Comparison of ENCODE assay signal across 2 cellular contexts in genomic region chr3:122609798-122610559, GRCh38.
TF ChIP-seq lines count a peak whose summit lies in the region.

No MANE protein-coding gene starts in this region.

TF ChIP-seq in IMR-90, 13 proteins besides CTCF, POLR2A, EP300 and RAD21:
- TF ChIP-seq CHD1 (IDR thresholded peaks at IDR 0.05; ENCODE audit: low read depth, low read length): no peak
- peak; percentile 95 for TF ChIP-seq FOS (IDR thresholded peaks at IDR 0.05; ENCODE audit: low read depth, low read length)
- TF ChIP-seq RFX5 (IDR thresholded peaks at IDR 0.05; ENCODE audit: low read depth, low read length): no peak
- no peak for TF ChIP-seq MAFK (IDR thresholded peaks at IDR 0.05; ENCODE audit: low read depth, low read length)
- no peak for TF ChIP-seq RCOR1 (IDR thresholded peaks at IDR 0.05; ENCODE audit: insufficient replicate concordance, low read length)
- no peak for TF ChIP-seq SMC3 (IDR thresholded peaks at IDR 0.05; ENCODE audit: low read depth, low read length)
- TF ChIP-seq, protein P1, sequence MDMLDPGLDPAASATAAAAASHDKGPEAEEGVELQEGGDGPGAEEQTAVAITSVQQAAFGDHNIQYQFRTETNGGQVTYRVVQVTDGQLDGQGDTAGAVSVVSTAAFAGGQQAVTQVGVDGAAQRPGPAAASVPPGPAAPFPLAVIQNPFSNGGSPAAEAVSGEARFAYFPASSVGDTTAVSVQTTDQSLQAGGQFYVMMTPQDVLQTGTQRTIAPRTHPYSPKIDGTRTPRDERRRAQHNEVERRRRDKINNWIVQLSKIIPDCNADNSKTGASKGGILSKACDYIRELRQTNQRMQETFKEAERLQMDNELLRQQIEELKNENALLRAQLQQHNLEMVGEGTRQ (IDR thresholded peaks at IDR 0.05; ENCODE audit: low read depth, low read length): peak; percentile 37; the same call in 1 of the 2 replicates
- peak; percentile 53; the same call in 1 of the 2 replicates for TF ChIP-seq CEBPB (IDR thresholded peaks at IDR 0.05; ENCODE audit: low read depth, low read length)
- TF ChIP-seq MAZ (IDR thresholded peaks at IDR 0.05; ENCODE audit: borderline replicate concordance, low read depth, low read length): no peak

TF ChIP-seq in GM23338, 12 proteins besides CTCF, POLR2A, EP300 and RAD21:
- no peak for TF ChIP-seq EZH2phosphoT487 (IDR thresholded peaks at IDR 0.05; ENCODE audit: unreplicated experiment)
- TF ChIP-seq CREB1 (CRISPR knock-in tag; IDR thresholded peaks at IDR 0.05; ENCODE audit: low read depth): no peak
- TF ChIP-seq STAT1 (IDR thresholded peaks at IDR 0.05; ENCODE audit: unreplicated experiment): no peak
- TF ChIP-seq EZH2 (IDR thresholded peaks at IDR 0.05; ENCODE audit: low read depth, unreplicated experiment): no peak
- TF ChIP-seq, protein P2, sequence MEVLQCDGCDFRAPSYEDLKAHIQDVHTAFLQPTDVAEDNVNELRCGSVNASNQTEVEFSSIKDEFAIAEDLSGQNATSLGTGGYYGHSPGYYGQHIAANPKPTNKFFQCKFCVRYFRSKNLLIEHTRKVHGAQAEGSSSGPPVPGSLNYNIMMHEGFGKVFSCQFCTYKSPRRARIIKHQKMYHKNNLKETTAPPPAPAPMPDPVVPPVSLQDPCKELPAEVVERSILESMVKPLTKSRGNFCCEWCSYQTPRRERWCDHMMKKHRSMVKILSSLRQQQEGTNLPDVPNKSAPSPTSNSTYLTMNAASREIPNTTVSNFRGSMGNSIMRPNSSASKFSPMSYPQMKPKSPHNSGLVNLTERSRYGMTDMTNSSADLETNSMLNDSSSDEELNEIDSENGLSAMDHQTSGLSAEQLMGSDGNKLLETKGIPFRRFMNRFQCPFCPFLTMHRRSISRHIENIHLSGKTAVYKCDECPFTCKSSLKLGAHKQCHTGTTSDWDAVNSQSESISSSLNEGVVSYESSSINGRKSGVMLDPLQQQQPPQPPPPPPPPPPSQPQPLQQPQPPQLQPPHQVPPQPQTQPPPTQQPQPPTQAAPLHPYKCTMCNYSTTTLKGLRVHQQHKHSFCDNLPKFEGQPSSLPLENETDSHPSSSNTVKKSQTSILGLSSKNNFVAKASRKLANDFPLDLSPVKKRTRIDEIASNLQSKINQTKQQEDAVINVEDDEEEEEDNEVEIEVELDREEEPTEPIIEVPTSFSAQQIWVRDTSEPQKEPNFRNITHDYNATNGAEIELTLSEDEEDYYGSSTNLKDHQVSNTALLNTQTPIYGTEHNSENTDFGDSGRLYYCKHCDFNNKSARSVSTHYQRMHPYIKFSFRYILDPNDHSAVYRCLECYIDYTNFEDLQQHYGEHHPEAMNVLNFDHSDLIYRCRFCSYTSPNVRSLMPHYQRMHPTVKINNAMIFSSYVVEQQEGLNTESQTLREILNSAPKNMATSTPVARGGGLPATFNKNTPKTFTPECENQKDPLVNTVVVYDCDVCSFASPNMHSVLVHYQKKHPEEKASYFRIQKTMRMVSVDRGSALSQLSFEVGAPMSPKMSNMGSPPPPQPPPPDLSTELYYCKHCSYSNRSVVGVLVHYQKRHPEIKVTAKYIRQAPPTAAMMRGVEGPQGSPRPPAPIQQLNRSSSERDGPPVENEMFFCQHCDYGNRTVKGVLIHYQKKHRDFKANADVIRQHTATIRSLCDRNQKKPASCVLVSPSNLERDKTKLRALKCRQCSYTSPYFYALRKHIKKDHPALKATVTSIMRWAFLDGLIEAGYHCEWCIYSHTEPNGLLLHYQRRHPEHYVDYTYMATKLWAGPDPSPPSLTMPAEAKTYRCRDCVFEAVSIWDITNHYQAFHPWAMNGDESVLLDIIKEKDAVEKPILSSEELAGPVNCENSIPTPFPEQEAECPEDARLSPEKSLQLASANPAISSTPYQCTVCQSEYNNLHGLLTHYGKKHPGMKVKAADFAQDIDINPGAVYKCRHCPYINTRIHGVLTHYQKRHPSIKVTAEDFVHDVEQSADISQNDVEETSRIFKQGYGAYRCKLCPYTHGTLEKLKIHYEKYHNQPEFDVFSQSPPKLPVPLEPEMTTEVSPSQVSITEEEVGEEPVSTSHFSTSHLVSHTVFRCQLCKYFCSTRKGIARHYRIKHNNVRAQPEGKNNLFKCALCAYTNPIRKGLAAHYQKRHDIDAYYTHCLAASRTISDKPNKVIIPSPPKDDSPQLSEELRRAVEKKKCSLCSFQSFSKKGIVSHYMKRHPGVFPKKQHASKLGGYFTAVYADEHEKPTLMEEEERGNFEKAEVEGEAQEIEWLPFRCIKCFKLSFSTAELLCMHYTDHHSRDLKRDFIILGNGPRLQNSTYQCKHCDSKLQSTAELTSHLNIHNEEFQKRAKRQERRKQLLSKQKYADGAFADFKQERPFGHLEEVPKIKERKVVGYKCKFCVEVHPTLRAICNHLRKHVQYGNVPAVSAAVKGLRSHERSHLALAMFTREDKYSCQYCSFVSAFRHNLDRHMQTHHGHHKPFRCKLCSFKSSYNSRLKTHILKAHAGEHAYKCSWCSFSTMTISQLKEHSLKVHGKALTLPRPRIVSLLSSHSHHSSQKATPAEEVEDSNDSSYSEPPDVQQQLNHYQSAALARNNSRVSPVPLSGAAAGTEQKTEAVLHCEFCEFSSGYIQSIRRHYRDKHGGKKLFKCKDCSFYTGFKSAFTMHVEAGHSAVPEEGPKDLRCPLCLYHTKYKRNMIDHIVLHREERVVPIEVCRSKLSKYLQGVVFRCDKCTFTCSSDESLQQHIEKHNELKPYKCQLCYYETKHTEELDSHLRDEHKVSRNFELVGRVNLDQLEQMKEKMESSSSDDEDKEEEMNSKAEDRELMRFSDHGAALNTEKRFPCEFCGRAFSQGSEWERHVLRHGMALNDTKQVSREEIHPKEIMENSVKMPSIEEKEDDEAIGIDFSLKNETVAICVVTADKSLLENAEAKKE (CRISPR knock-in tag; IDR thresholded peaks at IDR 0.05): no peak
- no peak for TF ChIP-seq ETS1 (IDR thresholded peaks at IDR 0.05)
- TF ChIP-seq JUNB (IDR thresholded peaks at IDR 0.05; ENCODE audit: unreplicated experiment): no peak
- TF ChIP-seq ZNF331 (CRISPR knock-in tag; IDR thresholded peaks at IDR 0.05; ENCODE audit: low read depth): no peak
- TF ChIP-seq POLR2AphosphoS5 (IDR thresholded peaks at IDR 0.05; ENCODE audit: low read depth): no peak
- TF ChIP-seq REST (IDR thresholded peaks at IDR 0.05; ENCODE audit: unreplicated experiment): no peak
- TF ChIP-seq ZNF114 (CRISPR knock-in tag; IDR thresholded peaks at IDR 0.05): no peak
- TF ChIP-seq NANOG (IDR thresholded peaks at IDR 0.05; ENCODE audit: borderline replicate concordance): no peak
